26 cellular contexts compared by ENCODE assay signal in genomic region chr15:79186616-79187015, GRCh38.
"Had no signal": no experiment of that assay in that cellular context is flagged by ENCODE, and none has a peak within 500 bp of the region (broad histone marks: within the 10 kb centered on the region; RNA-seq: fewer than 3 reads in every experiment).

No MANE protein-coding gene starts in this region.

- H3K36me3 ChIP-seq: neural progenitor cell, ovary, prostate gland, right lobe of liver, sigmoid colon, stomach, suprapubic skin, tibial artery, transverse colon, upper lobe of right lung, uterus had no signal

- H3K9me3 ChIP-seq: ovary, prostate gland, right lobe of liver, sigmoid colon, stomach, suprapubic skin, testis, tibial artery, transverse colon, upper lobe of right lung, uterus had no signal

- H3K27me3 ChIP-seq: neural progenitor cell, ovary, right lobe of liver, sigmoid colon, testis, transverse colon, upper lobe of right lung, uterus had no signal

- H3K27ac ChIP-seq: neural progenitor cell, ovary, parathyroid adenoma, prostate gland, right lobe of liver, sigmoid colon, stomach, suprapubic skin, testis, tibial artery, transverse colon, upper lobe of right lung, uterus had no signal

- ATAC-seq: naive thymus-derived CD4-positive, alpha-beta T cell; natural killer cell; right cardiac atrium; right lobe of liver; stimulated activated effector memory CD8-positive, alpha-beta T cell treated with anti-CD3 and anti-CD28 coated beads, Interleukin-12 subunit alpha, Interleukin-12 subunit beta, amount 100 ng/mL, for 72 hours; stimulated activated naive B cell treated with anti-CD40 and anti-IgM and Interleukin-4, amounts not matched to agents 10 μg/mL and 1 μg/mL and 100 μg/mL, for 72 hours; upper lobe of right lung had no signal

- H3K4me1 ChIP-seq: parathyroid adenoma, prostate gland, right lobe of liver, sigmoid colon, stomach, suprapubic skin, testis, tibial artery, transverse colon, upper lobe of right lung, uterus had no signal

- DNase-seq: naive thymus-derived CD4-positive, alpha-beta T cell; natural killer cell; occipital lobe; ovary; posterior cingulate gyrus; right cardiac atrium; right lobe of liver; sigmoid colon; small intestine; stimulated activated CD4-positive, alpha-beta T cell treated with anti-CD3 and anti-CD28 coated beads, Interleukin-15, amount 100 ng/mL, for 24 hours; stimulated activated CD4-positive, alpha-beta T cell treated with anti-CD3 and anti-CD28 coated beads, Interleukin-2, amount 100 ng/mL, for 24 hours; stimulated activated CD4-positive, alpha-beta T cell treated with anti-CD3 and anti-CD28 coated beads, Interleukin-2, amount 100 ng/mL, for 48 hours; stimulated activated CD4-positive, alpha-beta T cell treated with anti-CD3 and anti-CD28 coated beads, Interleukin-4, amount 100 ng/mL, for 24 hours; stimulated activated naive B cell treated with anti-CD40 and anti-IgM and Interleukin-4, amounts not matched to agents 10 μg/mL and 1 μg/mL and 100 μg/mL, for 72 hours; stimulated activated naive CD4-positive, alpha-beta T cell treated with Interleukin-2 at 50 U/mL for 16 hours; stomach; testis; tibial artery; transverse colon; upper lobe of right lung; uterus had no signal

- H3K4me3 ChIP-seq: neural progenitor cell, ovary, prostate gland, right lobe of liver, sigmoid colon, stomach, suprapubic skin, testis, tibial artery, transverse colon, upper lobe of right lung, uterus had no signal
